8 cellular contexts compared by ENCODE assay signal in genomic region chr21:36976882-36977651, GRCh38.
DNase-seq lines count a peak whose midpoint lies in the region; ATAC-seq and TF ChIP-seq lines count a peak whose summit lies in the region.

No MANE protein-coding gene starts in this region.

- H3K79me2 ChIP-seq in OCI-LY3 (ENCODE audit: low read length), result no peaks in the 10 kb centered on the region

- H2AFZ ChIP-seq in OCI-LY3 (ENCODE audit: low read depth, low read length), result 0 out of 2 replicates have a peak overlapping the region, but pooled peaks have one; percentile 29

- peak; percentile 64 for ATAC-seq in GM19468 (IDR thresholded peaks at IDR 0.05; ENCODE audit: extremely low read depth, unreplicated experiment)

- DNase-seq in EH (ENCODE audit: low read depth), result peak; percentile 84
- peak in 47 of 76 experiments; percentile 12 to 85 (median 58) for DNase-seq in HUDEP-2 (lab: John Stamatoyannopoulos, UW; ENCODE audit: unreplicated experiment in 76 of 76)
- peak; percentile 74 for DNase-seq in amniotic stem cell (lab: John Stamatoyannopoulos, UW)
- peak; percentile 55 for DNase-seq in iPS-NIHi7 (ENCODE audit: extremely low spot score)
- peak; percentile 41 for DNase-seq in stimulated activated CD8-positive, alpha-beta memory T cell treated with anti-CD3 and anti-CD28 coated beads, Interleukin-4, amount 100 ng/mL, for 48 hours
- DNase-seq in activated CD4-positive, CD25-positive, alpha-beta regulatory T cell treated with anti-CD3 and anti-CD28 coated beads, Interleukin-2, amount 50 U/mL, for 72 hours, result no peak

- no peak overlapping the region; the same call in 1 of the 2 replicates for H3K9ac ChIP-seq in OCI-LY3 (ENCODE audit: low read length)

- TF ChIP-seq CTCF in OCI-LY3 (IDR thresholded peaks at IDR 0.05; ENCODE audit: low read depth, low read length), result peak; percentile 64

- no peaks in the 10 kb centered on the region for H3K9me3 ChIP-seq in OCI-LY3 (ENCODE audit: insufficient read depth, low read length)

- peak overlapping the region; percentile 43 for H3K4me3 ChIP-seq in OCI-LY3 (ENCODE audit: low read length)

- no peaks in the 10 kb centered on the region for H4K20me1 ChIP-seq in OCI-LY3 (ENCODE audit: insufficient read depth, low read length)

- no peaks in the 10 kb centered on the region for H3K27me3 ChIP-seq in OCI-LY3 (ENCODE audit: low read depth, low read length)

- peaks cover 25% of the 10 kb centered on the region for H3K4me1 ChIP-seq in OCI-LY3 (ENCODE audit: low read length)

- H3K4me2 ChIP-seq in OCI-LY3 (ENCODE audit: low read length), result peak overlapping the region; percentile 50

- no peaks in the 10 kb centered on the region for H3K36me3 ChIP-seq in OCI-LY3 (replicated peaks; ENCODE audit: low read depth, low read length)

- H3K27ac ChIP-seq in OCI-LY3 (ENCODE audit: low read length), result no peak overlapping the region
